In the genomic region with DNA sequence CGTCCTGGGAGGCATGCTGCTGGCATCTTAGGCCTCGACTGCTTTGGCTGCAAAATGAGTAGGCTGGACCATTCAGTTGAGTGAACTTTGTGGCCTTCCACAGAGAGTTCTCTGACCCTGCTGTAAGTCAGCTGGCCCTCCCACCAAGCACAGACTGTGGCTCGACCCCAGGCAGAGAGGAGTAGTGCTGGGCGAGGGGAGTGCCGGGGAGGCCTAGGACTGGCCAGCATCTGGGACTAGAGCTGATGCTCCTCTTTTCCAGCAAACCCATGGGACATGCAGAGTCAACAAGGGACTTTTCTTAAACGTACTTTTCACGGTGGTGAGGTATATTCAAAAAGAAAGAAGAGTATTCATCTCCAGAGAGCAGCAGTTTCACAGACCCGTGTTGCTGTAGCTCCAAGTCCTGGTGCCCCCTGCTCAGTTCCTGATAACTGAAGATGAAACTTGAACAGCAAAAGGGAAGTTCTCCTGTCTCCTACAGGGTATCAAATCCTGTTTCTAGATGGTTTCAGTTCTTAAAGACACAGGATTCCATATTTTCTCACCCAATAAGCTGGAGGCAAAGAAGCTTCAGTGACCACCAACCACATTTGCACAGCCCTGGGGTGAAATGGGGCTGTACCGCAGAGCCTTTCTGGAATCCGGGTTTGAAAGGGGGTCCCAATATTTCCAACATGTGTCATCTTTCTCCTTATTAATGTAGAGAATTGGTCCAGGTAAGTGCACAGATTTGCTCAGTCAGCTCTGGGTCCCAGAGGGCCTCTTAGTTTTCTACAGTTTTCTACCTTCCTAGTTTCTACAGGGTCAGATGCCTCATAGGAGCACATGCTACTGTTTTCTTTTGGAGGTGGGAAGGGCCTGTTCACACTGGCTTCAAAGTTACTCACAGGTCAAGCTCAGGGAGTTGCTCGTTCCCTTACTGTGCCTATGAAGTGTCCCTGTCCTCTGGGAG, we compare ENCODE assay signal across 10 cellular contexts. TPM values are rescaled to one million over a fixed set of nuclear protein-coding genes. Genes with fewer than 3 reads are reported as not detected.
DNase-seq lines count a peak whose midpoint lies in the region; ATAC-seq, FAIRE-seq and TF ChIP-seq lines count a peak whose summit lies in the region.
"Had no signal": no experiment of that assay in that cellular context is flagged by ENCODE, and none has a peak within 500 bp of the region (broad histone marks: within the 10 kb centered on the region; RNA-seq: fewer than 3 reads in every experiment).

No MANE protein-coding gene starts in this region.

- no peaks in the 10 kb centered on the region for H3K9me3 ChIP-seq in testis
- H3K9me3 ChIP-seq in mucosa of descending colon = no peaks in the 10 kb centered on the region

- no peaks in the 10 kb centered on the region for H3K27me3 Mint-ChIP-seq in memory B cell

- intact Hi-C loops in testis (cut with DNase I; ENCODE audit: low total_unique reads) (no loop called here), mucosa of descending colon (cut with DNase I, micrococcal nuclease) (no loop called here)

- no peak for FAIRE-seq in urothelium cell line (lab: Jason Lieb, UNC)
- FAIRE-seq: islet of Langerhans had no signal

- no peak overlapping the region for H3K4me3 ChIP-seq in testis
- no peak overlapping the region for H3K4me3 ChIP-seq in mucosa of descending colon

- H3K36me3 Mint-ChIP-seq in memory B cell = no peaks in the 10 kb centered on the region

- no peaks in the 10 kb centered on the region for H3K27me3 ChIP-seq in testis
- H3K27me3 ChIP-seq: brain microvascular endothelial cell had no signal

- no peak for TF ChIP-seq POLR2A in testis (IDR thresholded peaks at IDR 0.05)

- H3K27ac ChIP-seq in testis = no peak overlapping the region
- H3K27ac ChIP-seq in caudate nucleus (ENCODE audit: low read depth, low read length) = no peak overlapping the region
- H3K27ac ChIP-seq: brain microvascular endothelial cell had no signal

- DNase-seq in memory B cell (ENCODE audit: low spot score in 2 of 2) (no peak), testis (no peak), urothelium cell line (ENCODE audit: low spot score) (no peak), caudate nucleus (lab: John Stamatoyannopoulos, UW) (no peak), mucosa of descending colon (no peak)
- DNase-seq: brain microvascular endothelial cell had no signal

- no peak overlapping the region for H3K4me3 Mint-ChIP-seq in memory B cell

- H3K36me3 ChIP-seq in testis (ENCODE audit: low read depth, missing control alignments) (no peaks in the 10 kb centered on the region), mucosa of descending colon (ENCODE audit: low read depth) (no peaks in the 10 kb centered on the region)
- H3K36me3 ChIP-seq: brain microvascular endothelial cell had no signal

- H3K4me1 ChIP-seq in testis (no peaks in the 10 kb centered on the region), mucosa of descending colon (ENCODE audit: low read depth) (no peaks in the 10 kb centered on the region)

- ATAC-seq in GM19025 (IDR thresholded peaks at IDR 0.05; ENCODE audit: low read depth, unreplicated experiment) (peak; percentile 56), GM21825 (IDR thresholded peaks at IDR 0.05; ENCODE audit: unreplicated experiment) (peak; percentile 55), HG03575 (IDR thresholded peaks at IDR 0.05; ENCODE audit: extremely low read depth, insufficient number of reproducible peaks, low FRiP score, unreplicated experiment) (peak; percentile 51), memory B cell (ENCODE audit: low read depth) (peak; percentile 57), mucosa of descending colon (no peak)

- peaks cover 21% of the 10 kb centered on the region for H3K4me1 Mint-ChIP-seq in memory B cell

- no peaks in the 10 kb centered on the region for H3K9me3 Mint-ChIP-seq in memory B cell

- TF ChIP-seq CTCF in testis (IDR thresholded peaks at IDR 0.05) (no peak), mucosa of descending colon (IDR thresholded peaks at IDR 0.05) (no peak)

- H3K27ac Mint-ChIP-seq in memory B cell = no peak overlapping the region

- WGBS in testis, 2 donors = 49 to 76% methylated on average over 8 to 11 of the region's 11 CpGs

RNA-seq across cellular contexts. Expression of gene BATF3, which starts 20.9 kb away (rescaled TPM):
- total RNA-seq in testis (1 to 10 TPM; 1.1 to 2.5 TPM), mucosa of descending colon (1 to 10 TPM in 2 of 3 donors, under 1 TPM in 1; 0.38 to 2.9 (median 1.6) TPM)
- polyA plus RNA-seq in testis (ENCODE audit: insufficient read depth, low read depth, low replicate concordance) = 4.2 TPM
